ENCODE assay signal across 27 cellular contexts in the genomic region with DNA sequence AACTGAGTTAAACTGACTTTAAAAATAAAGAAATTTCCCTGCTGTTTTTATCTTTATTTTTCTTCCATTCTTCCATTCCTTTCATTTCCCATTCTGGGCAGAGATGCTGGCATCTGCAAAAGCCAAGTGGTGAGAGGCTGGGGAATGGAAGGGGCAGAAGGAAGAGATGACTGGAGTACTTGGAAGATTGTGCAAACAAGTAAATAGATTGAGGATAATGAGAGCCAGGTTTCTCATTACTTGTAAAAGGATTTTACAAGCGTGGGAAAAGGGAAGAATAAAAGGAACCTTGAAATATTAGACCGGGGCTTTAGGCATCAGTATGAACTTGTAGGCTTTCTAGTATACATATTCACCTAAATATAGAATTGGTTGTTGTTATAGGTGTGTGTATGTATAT.
"Had no signal": no experiment of that assay in that cellular context is flagged by ENCODE, and none has a peak within 500 bp of the region (broad histone marks: within the 10 kb centered on the region; RNA-seq: fewer than 3 reads in every experiment).

No MANE protein-coding gene starts in this region.

- H3K4me1 ChIP-seq: breast epithelium, left lung, lower lobe of right lung, suprapubic skin, tibial nerve had no signal

- H3K4me3 ChIP-seq: breast epithelium, esophagus muscularis mucosa, left lung, lower lobe of right lung, mucosa of descending colon, smooth muscle cell, stomach, suprapubic skin, tibial nerve had no signal

- H3K36me3 ChIP-seq: breast epithelium, esophagus muscularis mucosa, left lung, lower lobe of right lung, stomach, suprapubic skin, tibial nerve, WERI-Rb-1 had no signal

- H3K27me3 ChIP-seq: breast epithelium, esophagus muscularis mucosa, left lung, stomach, suprapubic skin, tibial nerve had no signal

- DNase-seq: activated CD4-positive, alpha-beta memory T cell treated with anti-CD3 and anti-CD28 coated beads for 36 hours; activated CD4-positive, alpha-beta T cell treated with anti-CD3 and anti-CD28 coated beads, Interleukin-2, amount 10 ng/mL, durations not matched to agents 24 days and 14 days; activated CD8-positive, alpha-beta memory T cell treated with anti-CD3 and anti-CD28 coated beads, Interleukin-2, amount 50 U/mL, for 4 hours; activated effector memory CD4-positive, alpha-beta T cell treated with anti-CD3 and anti-CD28 coated beads, Interleukin-2, amount 50 U/mL, for 16 hours; activated naive CD4-positive, alpha-beta T cell treated with anti-CD3 and anti-CD28 coated beads for 36 hours; activated naive CD8-positive, alpha-beta T cell treated with anti-CD3 and anti-CD28 coated beads for 36 hours; activated T-cell treated with anti-CD3 and anti-CD28 coated beads, Interleukin-2, amount 50 U/mL, for 1 hour; central memory CD4-positive, alpha-beta T cell; effector CD4-positive, alpha-beta T cell; left lung; lower lobe of right lung; mesendoderm; mucosa of descending colon; retina; stimulated activated CD4-positive, alpha-beta T cell treated with anti-CD3 and anti-CD28 coated beads, Interleukin-15, amount 100 ng/mL, for 24 hours; stimulated activated CD4-positive, alpha-beta T cell treated with anti-CD3 and anti-CD28 coated beads, Interleukin-2, amount 100 ng/mL, for 24 hours; stimulated activated naive B cell treated with anti-CD40 and anti-IgM and Interleukin-4, amounts not matched to agents 10 μg/mL and 1 μg/mL and 100 μg/mL, for 72 hours; stomach; T-helper 17 cell; T1000; WERI-Rb-1 had no signal

- ATAC-seq: activated CD4-positive, CD25-positive, alpha-beta regulatory T cell treated with anti-CD3 and anti-CD28 coated beads, Interleukin-2, amount 50 U/mL, for 24 hours; mucosa of descending colon; stimulated activated naive B cell treated with anti-CD40 and anti-IgM and Interleukin-4, amounts not matched to agents 10 μg/mL and 1 μg/mL and 100 μg/mL, for 72 hours; T-helper 17 cell had no signal

- H3K9me3 ChIP-seq: breast epithelium, esophagus muscularis mucosa, left lung, lower lobe of right lung, stomach, suprapubic skin, tibial nerve had no signal

- H3K27ac ChIP-seq: breast epithelium, left lung, lower lobe of right lung, stomach, suprapubic skin, WERI-Rb-1 had no signal

- H3K4me2 ChIP-seq: smooth muscle cell had no signal
